Comparison of ENCODE assay signal across 31 cellular contexts in genomic region chr20:14569631-14570030, GRCh38.
"Had no signal": no experiment of that assay in that cellular context is flagged by ENCODE, and none has a peak within 500 bp of the region (broad histone marks: within the 10 kb centered on the region; RNA-seq: fewer than 3 reads in every experiment).

No MANE protein-coding gene starts in this region.

- H3K27me3 ChIP-seq: cardiac muscle cell, Peyer's patch, SJSA1 had no signal

- H3K4me3 Mint-ChIP-seq: activated CD4-positive, alpha-beta T cell treated with anti-CD3 and anti-CD28 coated beads, Interleukin-2, amount 10 ng/mL, durations not matched to agents 24 days and 14 days; activated CD8-positive, alpha-beta T cell treated with anti-CD3 and anti-CD28 coated beads for 36 hours; activated naive CD4-positive, alpha-beta T cell treated with anti-CD3 and anti-CD28 coated beads for 36 hours; activated T-cell treated with anti-CD3 and anti-CD28 coated beads, Interleukin-2, amount 50 U/mL, for 72 hours; central memory CD8-positive, alpha-beta T cell; T-helper 1 cell treated with Interleukin-12 subunit alpha and Interleukin-12 subunit beta and Interleukin-4 antibody, amounts not matched to agents 30 μg/mL and 1 μg/mL, for 36 hours; T-helper 2 cell treated with Interferon-gamma antibody and Interleukin-4, amounts not matched to agents 5 μg/mL and 100 μg/mL, for 36 hours had no signal

- H3K9me3 ChIP-seq: Peyer's patch, SJSA1, SK-N-SH had no signal

- DNase-seq: activated CD4-positive, alpha-beta T cell treated with anti-CD3 and anti-CD28 coated beads, Interleukin-2, amount 10 ng/mL, durations not matched to agents 24 days and 14 days; activated CD4-positive, alpha-beta T cell treated with anti-CD3 and anti-CD28 coated beads, Interleukin-2, amount 50 U/mL, for 4 hours; activated CD8-positive, alpha-beta T cell treated with anti-CD3 and anti-CD28 coated beads for 36 hours; activated gamma-delta T cell; activated naive CD4-positive, alpha-beta T cell treated with anti-CD3 and anti-CD28 coated beads for 36 hours; activated T-cell treated with anti-CD3 and anti-CD28 coated beads, Interleukin-2, amount 50 U/mL, for 1 hour; activated T-cell treated with anti-CD3 and anti-CD28 coated beads, Interleukin-2, amount 50 U/mL, for 72 hours; anterior cingulate cortex; Karpas-422; KBM-7; NCI-H1105; NCI-H1436; NCI-H1694; NCI-H1930; NCI-H2081 treated with DMSO at 0.1 percent for 48 hours; NCI-H226; NCI-H446 treated with DMSO at 0.1 percent for 48 hours; NCI-H524; NK-92 treated with Interleukin-12 subunit alpha and Interleukin-12 subunit beta, amount 100 ng/mL, for 24 hours; PC-3; Peyer's patch; RPMI8226; SHP77 treated with DMSO at 0.1 percent for 48 hours; SK-N-SH had no signal

- H3K27me3 Mint-ChIP-seq: activated CD4-positive, alpha-beta T cell treated with anti-CD3 and anti-CD28 coated beads, Interleukin-2, amount 10 ng/mL, durations not matched to agents 24 days and 14 days; activated CD8-positive, alpha-beta T cell treated with anti-CD3 and anti-CD28 coated beads for 36 hours; central memory CD8-positive, alpha-beta T cell had no signal

- H3K9ac ChIP-seq: SK-N-SH had no signal

- H3K4me3 ChIP-seq: cardiac muscle cell, Peyer's patch, SJSA1 had no signal

- H3K36me3 ChIP-seq: cardiac muscle cell, Peyer's patch, SJSA1 had no signal

- H3K27ac ChIP-seq: cardiac muscle cell, Peyer's patch, SJSA1 had no signal

- H3K4me2 ChIP-seq: SK-N-SH had no signal

- H3K4me1 ChIP-seq: Peyer's patch, SJSA1 had no signal

- H3K4me1 Mint-ChIP-seq: activated CD4-positive, alpha-beta T cell treated with anti-CD3 and anti-CD28 coated beads, Interleukin-2, amount 10 ng/mL, durations not matched to agents 24 days and 14 days; central memory CD8-positive, alpha-beta T cell had no signal

- H3K27ac Mint-ChIP-seq: activated CD4-positive, alpha-beta T cell treated with anti-CD3 and anti-CD28 coated beads, Interleukin-2, amount 10 ng/mL, durations not matched to agents 24 days and 14 days; activated CD8-positive, alpha-beta T cell treated with anti-CD3 and anti-CD28 coated beads for 36 hours; activated naive CD4-positive, alpha-beta T cell treated with anti-CD3 and anti-CD28 coated beads for 36 hours; activated naive CD4-positive, alpha-beta T cell treated with anti-CD3 and anti-CD28 coated beads, Interleukin-2, amount 50 U/mL, for 72 hours; activated T-cell treated with anti-CD3 and anti-CD28 coated beads, Interleukin-2, amount 50 U/mL, for 72 hours; activated T-helper 2 cell treated with anti-CD3 and anti-CD28 coated beads, Interferon-gamma antibody, Interleukin-2, Interleukin-4, amounts not matched to agents 10 μg/mL and 5 μg/mL and 100 μg/mL, durations not matched to agents 14 hours and 24 hours and 36 hours; T-helper 1 cell treated with Interleukin-12 subunit alpha and Interleukin-12 subunit beta and Interleukin-4 antibody, amounts not matched to agents 30 μg/mL and 1 μg/mL, for 36 hours; T-helper 2 cell treated with Interferon-gamma antibody and Interleukin-4, amounts not matched to agents 5 μg/mL and 100 μg/mL, for 36 hours had no signal
